Comparison of ENCODE assay signal across 1 cellular context in the genomic region with DNA sequence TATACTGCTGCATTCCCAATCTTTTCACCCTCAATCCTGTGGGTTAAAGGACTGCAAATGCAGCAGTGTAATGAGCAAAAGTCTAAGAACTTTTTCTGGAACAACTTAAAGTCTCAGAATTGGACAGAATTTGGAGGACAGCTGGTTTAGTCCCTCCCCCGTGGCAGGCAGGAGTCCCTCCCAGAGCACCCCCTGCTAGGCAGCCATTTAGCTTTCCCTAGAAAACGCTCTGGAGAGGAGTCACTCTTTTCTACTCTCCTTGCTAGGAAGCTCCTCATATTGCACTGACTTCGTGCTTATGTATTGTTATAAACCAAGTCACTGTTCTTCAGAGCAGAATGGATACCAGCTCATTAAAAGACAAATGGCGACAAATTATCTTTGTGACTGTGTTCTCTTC.
TF ChIP-seq lines count a peak whose summit lies in the region.

No MANE protein-coding gene starts in this region.

TF ChIP-seq in IMR-90, 13 proteins besides CTCF, POLR2A, EP300 and RAD21:
- no peak for TF ChIP-seq RFX5 (IDR thresholded peaks at IDR 0.05; ENCODE audit: low read depth, low read length)
- TF ChIP-seq MAFK (IDR thresholded peaks at IDR 0.05; ENCODE audit: low read depth, low read length) = no peak
- TF ChIP-seq, protein P1, sequence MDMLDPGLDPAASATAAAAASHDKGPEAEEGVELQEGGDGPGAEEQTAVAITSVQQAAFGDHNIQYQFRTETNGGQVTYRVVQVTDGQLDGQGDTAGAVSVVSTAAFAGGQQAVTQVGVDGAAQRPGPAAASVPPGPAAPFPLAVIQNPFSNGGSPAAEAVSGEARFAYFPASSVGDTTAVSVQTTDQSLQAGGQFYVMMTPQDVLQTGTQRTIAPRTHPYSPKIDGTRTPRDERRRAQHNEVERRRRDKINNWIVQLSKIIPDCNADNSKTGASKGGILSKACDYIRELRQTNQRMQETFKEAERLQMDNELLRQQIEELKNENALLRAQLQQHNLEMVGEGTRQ (IDR thresholded peaks at IDR 0.05; ENCODE audit: low read depth, low read length) = no peak
- no peak for TF ChIP-seq NFE2L2 (IDR thresholded peaks at IDR 0.05; ENCODE audit: low read depth, low read length)
- TF ChIP-seq SMC3 (IDR thresholded peaks at IDR 0.05; ENCODE audit: low read depth, low read length) = no peak
- TF ChIP-seq BHLHE40 (IDR thresholded peaks at IDR 0.05; ENCODE audit: low read depth, low read length) = no peak
- no peak for TF ChIP-seq CHD1 (IDR thresholded peaks at IDR 0.05; ENCODE audit: low read depth, low read length)
- TF ChIP-seq FOS (IDR thresholded peaks at IDR 0.05; ENCODE audit: low read depth, low read length) = no peak
- TF ChIP-seq MXI1 (IDR thresholded peaks at IDR 0.05; ENCODE audit: borderline replicate concordance, low read depth, low read length) = no peak
- TF ChIP-seq MAZ (IDR thresholded peaks at IDR 0.05; ENCODE audit: borderline replicate concordance, low read depth, low read length) = no peak
- no peak for TF ChIP-seq CEBPB (IDR thresholded peaks at IDR 0.05; ENCODE audit: low read depth, low read length)
- no peak for TF ChIP-seq ELK1 (IDR thresholded peaks at IDR 0.05; ENCODE audit: borderline replicate concordance, low read depth, low read length)
- TF ChIP-seq RCOR1 (IDR thresholded peaks at IDR 0.05; ENCODE audit: insufficient replicate concordance, low read length) = no peak
